ENCODE assay signal across 10 cellular contexts in the genomic region with DNA sequence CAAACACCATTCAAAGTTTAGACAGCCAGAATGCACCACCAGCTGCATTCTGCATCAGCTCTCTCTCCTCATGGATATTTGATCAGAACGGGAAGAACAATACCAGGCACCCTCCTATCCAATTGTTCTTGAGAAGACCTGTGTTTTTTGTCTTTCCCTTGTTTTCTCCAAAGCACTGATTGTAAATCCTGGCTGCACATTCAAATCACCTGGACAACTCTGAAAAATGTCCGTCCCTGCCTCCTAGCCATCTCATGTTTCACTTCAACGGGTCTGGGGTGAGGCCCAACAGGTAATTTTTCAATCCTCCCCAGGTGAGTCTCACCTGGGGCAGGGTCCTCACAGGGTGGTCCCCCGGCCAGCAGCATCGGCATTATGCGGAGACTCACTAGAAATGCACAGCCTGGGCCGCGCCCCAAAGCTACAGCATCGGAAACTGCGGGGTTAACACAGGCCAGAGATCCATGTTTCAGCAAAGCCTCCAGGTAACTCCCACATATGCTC. TPM values are rescaled to one million over a fixed set of nuclear protein-coding genes. Genes with fewer than 3 reads are reported as not detected.
DNase-seq lines count a peak whose midpoint lies in the region; ATAC-seq, FAIRE-seq and TF ChIP-seq lines count a peak whose summit lies in the region.
"Had no signal": no experiment of that assay in that cellular context is flagged by ENCODE, and none has a peak within 500 bp of the region (broad histone marks: within the 10 kb centered on the region; RNA-seq: fewer than 3 reads in every experiment).

No MANE protein-coding gene starts in this region.

- peaks cover 0 to 79% (median 6%) of the 10 kb centered on the region in 3 donors for H3K4me1 ChIP-seq in gastroesophageal sphincter
- H3K4me1 ChIP-seq in skeletal muscle satellite cell (ENCODE audit: control insufficient read depth, insufficient read depth, low read length): peaks cover 62% of the 10 kb centered on the region

- peak; percentile 68 for FAIRE-seq in H54 (lab: Jason Lieb, UNC)
- FAIRE-seq: GM18507 had no signal

- DNase-seq in H54 (ENCODE audit: insufficient read length, low spot score): no peak
- DNase-seq: retina had no signal

- no peak for TF ChIP-seq CTCF in gastroesophageal sphincter (IDR thresholded peaks at IDR 0.05)

- H3K36me3 ChIP-seq in gastroesophageal sphincter (peaks cover 0 to 47% of the 10 kb centered on the region in 2 donors), skeletal muscle satellite cell (ENCODE audit: insufficient read depth, low read length) (peaks cover 83% of the 10 kb centered on the region)
- H3K36me3 ChIP-seq: cardiac muscle cell had no signal

- TF ChIP-seq POLR2A in H54 (IDR thresholded peaks at IDR 0.05; ENCODE audit: low read depth, low read length): no peak
- TF ChIP-seq POLR2A in gastroesophageal sphincter (IDR thresholded peaks at IDR 0.05): no peak

- H3K9ac ChIP-seq in skeletal muscle satellite cell (ENCODE audit: low read depth, low read length): peak overlapping the region; percentile 80

- no peaks in the 10 kb centered on the region for H3K27me3 ChIP-seq in gastroesophageal sphincter
- H3K27me3 ChIP-seq in skeletal muscle satellite cell (ENCODE audit: control insufficient read depth, insufficient read depth, low read length): no peaks in the 10 kb centered on the region
- H3K27me3 ChIP-seq: cardiac muscle cell had no signal

- H3K4me2 ChIP-seq in skeletal muscle satellite cell (ENCODE audit: low read length): peak overlapping the region; percentile 98

- ATAC-seq in SK-N-SH treated with all-trans-retinoic acid at 6 μM for 48 hours: peak; percentile 11; the same call in 2 of the 3 replicates
- ATAC-seq in gastroesophageal sphincter: no peak
- ATAC-seq in HG02840 (IDR thresholded peaks at IDR 0.05; ENCODE audit: low FRiP score, unreplicated experiment): no peak
- ATAC-seq in HG02763 (IDR thresholded peaks at IDR 0.05; ENCODE audit: unreplicated experiment): no peak
- no peak for ATAC-seq in activated CD4-positive, CD25-positive, alpha-beta regulatory T cell treated with anti-CD3 and anti-CD28 coated beads, Interleukin-2, amount 50 U/mL, for 24 hours

- no peaks in the 10 kb centered on the region for H3K9me3 ChIP-seq in gastroesophageal sphincter
- H3K9me3 ChIP-seq in skeletal muscle satellite cell (replicated peaks; ENCODE audit: low read length): no peaks in the 10 kb centered on the region

- peak overlapping the region; percentile 45 to 82 for H3K4me3 ChIP-seq in gastroesophageal sphincter
- peak overlapping the region; percentile 87 for H3K4me3 ChIP-seq in skeletal muscle satellite cell (ENCODE audit: low read length)
- H3K4me3 ChIP-seq: cardiac muscle cell had no signal

- TF ChIP-seq EP300 in gastroesophageal sphincter (IDR thresholded peaks at IDR 0.05): no peak

- H3K27ac ChIP-seq in gastroesophageal sphincter: peak overlapping the region; percentile 25 to 98 (median 70)
- H3K27ac ChIP-seq: cardiac muscle cell had no signal

- 6 to 25% methylated on average over 3 to 6 of the region's 10 CpGs for WGBS in gastroesophageal sphincter (ENCODE audit: low coverage in 1 of 2), 2 donors

TF ChIP-seq in SK-N-SH treated with all-trans-retinoic acid at 6 μM for 48 hours, 23 proteins besides CTCF, POLR2A, EP300 and RAD21:
- TF ChIP-seq ARNTL (CRISPR knock-in tag; IDR thresholded peaks at IDR 0.05; ENCODE audit: borderline replicate concordance, low read depth): no peak
- no peak for TF ChIP-seq CSDC2 (CRISPR knock-in tag; IDR thresholded peaks at IDR 0.05)
- TF ChIP-seq, protein P1, sequence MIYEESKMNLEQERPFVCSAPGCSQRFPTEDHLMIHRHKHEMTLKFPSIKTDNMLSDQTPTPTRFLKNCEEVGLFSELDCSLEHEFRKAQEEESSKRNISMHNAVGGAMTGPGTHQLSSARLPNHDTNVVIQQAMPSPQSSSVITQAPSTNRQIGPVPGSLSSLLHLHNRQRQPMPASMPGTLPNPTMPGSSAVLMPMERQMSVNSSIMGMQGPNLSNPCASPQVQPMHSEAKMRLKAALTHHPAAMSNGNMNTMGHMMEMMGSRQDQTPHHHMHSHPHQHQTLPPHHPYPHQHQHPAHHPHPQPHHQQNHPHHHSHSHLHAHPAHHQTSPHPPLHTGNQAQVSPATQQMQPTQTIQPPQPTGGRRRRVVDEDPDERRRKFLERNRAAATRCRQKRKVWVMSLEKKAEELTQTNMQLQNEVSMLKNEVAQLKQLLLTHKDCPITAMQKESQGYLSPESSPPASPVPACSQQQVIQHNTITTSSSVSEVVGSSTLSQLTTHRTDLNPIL (CRISPR knock-in tag; IDR thresholded peaks at IDR 0.05; ENCODE audit: low read depth): no peak
- no peak for TF ChIP-seq RARB (CRISPR knock-in tag; IDR thresholded peaks at IDR 0.05)
- TF ChIP-seq, protein P2, sequence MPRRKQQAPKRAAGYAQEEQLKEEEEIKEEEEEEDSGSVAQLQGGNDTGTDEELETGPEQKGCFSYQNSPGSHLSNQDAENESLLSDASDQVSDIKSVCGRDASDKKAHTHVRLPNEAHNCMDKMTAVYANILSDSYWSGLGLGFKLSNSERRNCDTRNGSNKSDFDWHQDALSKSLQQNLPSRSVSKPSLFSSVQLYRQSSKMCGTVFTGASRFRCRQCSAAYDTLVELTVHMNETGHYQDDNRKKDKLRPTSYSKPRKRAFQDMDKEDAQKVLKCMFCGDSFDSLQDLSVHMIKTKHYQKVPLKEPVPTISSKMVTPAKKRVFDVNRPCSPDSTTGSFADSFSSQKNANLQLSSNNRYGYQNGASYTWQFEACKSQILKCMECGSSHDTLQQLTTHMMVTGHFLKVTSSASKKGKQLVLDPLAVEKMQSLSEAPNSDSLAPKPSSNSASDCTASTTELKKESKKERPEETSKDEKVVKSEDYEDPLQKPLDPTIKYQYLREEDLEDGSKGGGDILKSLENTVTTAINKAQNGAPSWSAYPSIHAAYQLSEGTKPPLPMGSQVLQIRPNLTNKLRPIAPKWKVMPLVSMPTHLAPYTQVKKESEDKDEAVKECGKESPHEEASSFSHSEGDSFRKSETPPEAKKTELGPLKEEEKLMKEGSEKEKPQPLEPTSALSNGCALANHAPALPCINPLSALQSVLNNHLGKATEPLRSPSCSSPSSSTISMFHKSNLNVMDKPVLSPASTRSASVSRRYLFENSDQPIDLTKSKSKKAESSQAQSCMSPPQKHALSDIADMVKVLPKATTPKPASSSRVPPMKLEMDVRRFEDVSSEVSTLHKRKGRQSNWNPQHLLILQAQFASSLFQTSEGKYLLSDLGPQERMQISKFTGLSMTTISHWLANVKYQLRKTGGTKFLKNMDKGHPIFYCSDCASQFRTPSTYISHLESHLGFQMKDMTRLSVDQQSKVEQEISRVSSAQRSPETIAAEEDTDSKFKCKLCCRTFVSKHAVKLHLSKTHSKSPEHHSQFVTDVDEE (CRISPR knock-in tag; IDR thresholded peaks at IDR 0.05): no peak
- TF ChIP-seq SNAI2 (CRISPR knock-in tag; IDR thresholded peaks at IDR 0.05): no peak
- no peak for TF ChIP-seq TOX (CRISPR knock-in tag; IDR thresholded peaks at IDR 0.05; ENCODE audit: borderline replicate concordance)
- TF ChIP-seq PATZ1 (CRISPR knock-in tag; IDR thresholded peaks at IDR 0.05; ENCODE audit: borderline replicate concordance): no peak
- no peak for TF ChIP-seq ZFP3 (CRISPR knock-in tag; IDR thresholded peaks at IDR 0.05)
- TF ChIP-seq ISL1 (CRISPR knock-in tag; IDR thresholded peaks at IDR 0.05): no peak
- TF ChIP-seq OSR1 (CRISPR knock-in tag; IDR thresholded peaks at IDR 0.05): no peak
- no peak for TF ChIP-seq ZC3H10 (CRISPR knock-in tag; IDR thresholded peaks at IDR 0.05)
- no peak for TF ChIP-seq TCF4 (CRISPR knock-in tag; IDR thresholded peaks at IDR 0.05; ENCODE audit: borderline replicate concordance)
- TF ChIP-seq BACH2 (CRISPR knock-in tag; IDR thresholded peaks at IDR 0.05; ENCODE audit: borderline replicate concordance): no peak

RNA-seq across cellular contexts. Expression of gene IRS2, which starts 5.5 kb away (rescaled TPM):
- 10 to 100 TPM; 29.8 to 69.3 (median 49.4) TPM for total RNA-seq in gastroesophageal sphincter
- total RNA-seq in skeletal muscle satellite cell (2012; rRNA removed): 2.0 and 2.4 TPM in 2 replicates
